In genomic region chr2:215427585-215427984, GRCh38 we compare ENCODE assay signal across 15 cellular contexts. TPM values are rescaled to one million over a fixed set of nuclear protein-coding genes. Genes with fewer than 3 reads are reported as not detected.
DNase-seq lines count a peak whose midpoint lies in the region; ATAC-seq and TF ChIP-seq lines count a peak whose summit lies in the region.
"Had no signal": no experiment of that assay in that cellular context is flagged by ENCODE, and none has a peak within 500 bp of the region (broad histone marks: within the 10 kb centered on the region; RNA-seq: fewer than 3 reads in every experiment).

No MANE protein-coding gene starts in this region.

- DNase-seq in adipocyte (ENCODE audit: low read depth) (no peak), fibroblast of mammary gland (ENCODE audit: low read depth) (peak; percentile 30), osteocyte (ENCODE audit: extremely low spot score, unreplicated experiment) (no peak), natural killer cell (no peak), mucosa of gallbladder (ENCODE audit: low spot score) (no peak), NCI-H2227 (lab: John Stamatoyannopoulos, UW; ENCODE audit: unreplicated experiment) (no peak)
- DNase-seq: Calu3, H9, NCI-H1436, NCI-H2081, NCI-H524 had no signal

- H3K9ac ChIP-seq in adipocyte (ENCODE audit: low read length), result peak overlapping the region; percentile 92

- no peak overlapping the region for H2AFZ ChIP-seq in ACC112 (ENCODE audit: low read length, unreplicated experiment)

- H3K36me3 ChIP-seq in ACC112 (ENCODE audit: insufficient read depth, low read length) (peaks cover 85% of the 10 kb centered on the region), adipocyte (ENCODE audit: control insufficient read depth, insufficient read depth, low read length, severe bottlenecking) (peaks cover 98% of the 10 kb centered on the region)

- H3K36me3 Mint-ChIP-seq in osteocyte (ENCODE audit: unreplicated experiment) (peaks cover 86% of the 10 kb centered on the region), natural killer cell (no peaks in the 10 kb centered on the region)
- H3K36me3 Mint-ChIP-seq: CD14-positive monocyte had no signal

- H3K27ac Mint-ChIP-seq in osteocyte (ENCODE audit: unreplicated experiment) (peak overlapping the region; percentile 99), natural killer cell (no peak overlapping the region)
- H3K27ac Mint-ChIP-seq: CD14-positive monocyte, H9 had no signal

- TF ChIP-seq CTCF in fibroblast of mammary gland (conservative IDR thresholded peaks at IDR 0.05; ENCODE audit: control insufficient read depth, insufficient read depth, low read depth, low read length), result no peak
- TF ChIP-seq CTCF in osteocyte (IDR thresholded peaks at IDR 0.05), result no peak
- no peak for TF ChIP-seq CTCF in natural killer cell (IDR thresholded peaks at IDR 0.05)

- H3K27me3 Mint-ChIP-seq in osteocyte (ENCODE audit: unreplicated experiment), result no peaks in the 10 kb centered on the region
- peaks cover 21 to 62% of the 10 kb centered on the region in 2 donors for H3K27me3 Mint-ChIP-seq in natural killer cell (ENCODE audit: low read depth in 2 of 2)

- no peaks in the 10 kb centered on the region for H3K9me3 Mint-ChIP-seq in osteocyte (ENCODE audit: unreplicated experiment)
- H3K9me3 Mint-ChIP-seq in natural killer cell, result no peaks in the 10 kb centered on the region
- H3K9me3 Mint-ChIP-seq: H9 had no signal

- intact Hi-C loops in natural killer cell (cut with micrococcal nuclease), result no loop called here

- no peaks in the 10 kb centered on the region for H3K27me3 ChIP-seq in ACC112 (ENCODE audit: insufficient read depth, low read length)
- H3K27me3 ChIP-seq in adipocyte (replicated peaks; ENCODE audit: control insufficient read depth, insufficient read depth, low read length), result no peaks in the 10 kb centered on the region

- H3K4me1 Mint-ChIP-seq in osteocyte (ENCODE audit: unreplicated experiment) (peaks cover 92% of the 10 kb centered on the region), natural killer cell (no peaks in the 10 kb centered on the region)
- H3K4me1 Mint-ChIP-seq: H9 had no signal

- H3K4me3 ChIP-seq in ACC112 (ENCODE audit: low read depth, low read length), result peak overlapping the region; percentile 96
- peak overlapping the region; percentile 89 for H3K4me3 ChIP-seq in adipocyte (ENCODE audit: low read length)
- H3K4me3 ChIP-seq in fibroblast of mammary gland (ENCODE audit: control insufficient read depth, low read depth, low read length), result peak overlapping the region; percentile 81
- H3K4me3 ChIP-seq: GM12878 had no signal

- ATAC-seq in natural killer cell (no peak), HG03139 (IDR thresholded peaks at IDR 0.05; ENCODE audit: unreplicated experiment) (no peak)
- ATAC-seq: GM12878 had no signal

- H3K4me3 Mint-ChIP-seq in osteocyte (ENCODE audit: unreplicated experiment) (peak overlapping the region; percentile 98), natural killer cell (no peak overlapping the region)
- H3K4me3 Mint-ChIP-seq: H9 had no signal

- peaks cover 89% of the 10 kb centered on the region for H3K79me2 ChIP-seq in ACC112 (ENCODE audit: control insufficient read depth, insufficient read depth, low read length, unreplicated experiment)

- no peaks in the 10 kb centered on the region for H3K9me3 ChIP-seq in adipocyte (ENCODE audit: control insufficient read depth, low read length)

- peak overlapping the region; percentile 95 for H3K27ac ChIP-seq in ACC112 (ENCODE audit: low read depth, low read length)

- H3K4me1 ChIP-seq in ACC112 (ENCODE audit: control insufficient read depth, insufficient read depth, low read length, unreplicated experiment), result peaks cover 75% of the 10 kb centered on the region
- peaks cover 31% of the 10 kb centered on the region for H3K4me1 ChIP-seq in adipocyte (ENCODE audit: control insufficient read depth, insufficient read depth, low read length)

RNA-seq across cellular contexts. Expression of gene FN1, which starts 8.3 kb away (rescaled TPM):
- total RNA-seq in osteocyte (16,854 and 18,487 TPM in 2 replicates), natural killer cell (under 1 TPM in 1 of 3 donors, not detected in 2; 0.30 TPM), mucosa of gallbladder (157 TPM)

Comparison
In these comparisons a context has a peak if more than half of its experiments do, and no peak if none do; other contexts are left out.
1. RNA of gene FN1, which starts 8.3 kb away (total RNA-seq): 16,854 to 18,487 TPM in osteocyte and 157 TPM in mucosa of gallbladder (single experiment); 0.30 TPM in natural killer cell; every median in the first group is over 100 times any median in the second.
2. Peak in every context shown above with its lines, with median percentiles within 50 percentile points of each other: H3K4me3 ChIP-seq.